ENCODE assay signal across 35 cellular contexts in genomic region chr7:34078864-34079263, GRCh38.
"Had no signal": no experiment of that assay in that cellular context is flagged by ENCODE, and none has a peak within 500 bp of the region (broad histone marks: within the 10 kb centered on the region; RNA-seq: fewer than 3 reads in every experiment).

No MANE protein-coding gene starts in this region.

- H3K36me3 Mint-ChIP-seq: activated CD4-positive, alpha-beta memory T cell treated with anti-CD3 and anti-CD28 coated beads for 36 hours; activated CD8-positive, alpha-beta memory T cell treated with anti-CD3 and anti-CD28 coated beads, Interleukin-2, amount 10 ng/mL, durations not matched to agents 7 days and 5 days; activated naive CD4-positive, alpha-beta T cell treated with anti-CD3 and anti-CD28 coated beads, Interleukin-2, amount 50 U/mL, for 24 hours; activated naive CD8-positive, alpha-beta T cell treated with anti-CD3 and anti-CD28 coated beads for 36 hours; brain had no signal

- H3K27me3 ChIP-seq: adrenal gland, ascending aorta, breast epithelium, esophagus squamous epithelium had no signal

- H3K4me3 ChIP-seq: adrenal gland, ascending aorta, breast epithelium, coronary artery, esophagus squamous epithelium had no signal

- H3K36me3 ChIP-seq: adrenal gland, ascending aorta, breast epithelium, esophagus squamous epithelium, WERI-Rb-1 had no signal

- H3K4me1 Mint-ChIP-seq: activated CD4-positive, alpha-beta T cell treated with anti-CD3 and anti-CD28 coated beads for 36 hours; activated CD4-positive, alpha-beta T cell treated with anti-CD3 and anti-CD28 coated beads, Interleukin-2, amount 10 ng/mL, durations not matched to agents 24 days and 14 days; activated CD8-positive, alpha-beta memory T cell treated with anti-CD3 and anti-CD28 coated beads, Interleukin-2, amount 10 ng/mL, durations not matched to agents 7 days and 5 days; activated naive CD4-positive, alpha-beta T cell treated with anti-CD3 and anti-CD28 coated beads, Interleukin-2, amount 50 U/mL, for 24 hours; activated naive CD8-positive, alpha-beta T cell treated with anti-CD3 and anti-CD28 coated beads for 36 hours; activated naive CD8-positive, alpha-beta T cell treated with anti-CD3 and anti-CD28 coated beads, Interleukin-2, amount 50 U/mL, for 24 hours; brain; central memory CD8-positive, alpha-beta T cell; T-helper 17 cell had no signal

- H3K4me3 Mint-ChIP-seq: activated CD4-positive, alpha-beta memory T cell treated with anti-CD3 and anti-CD28 coated beads for 36 hours; activated CD4-positive, alpha-beta T cell treated with anti-CD3 and anti-CD28 coated beads for 36 hours; activated CD4-positive, alpha-beta T cell treated with anti-CD3 and anti-CD28 coated beads, Interleukin-2, amount 10 ng/mL, durations not matched to agents 24 days and 14 days; activated CD8-positive, alpha-beta memory T cell treated with anti-CD3 and anti-CD28 coated beads, Interleukin-2, amount 10 ng/mL, durations not matched to agents 7 days and 5 days; activated CD8-positive, alpha-beta T cell treated with anti-CD3 and anti-CD28 coated beads, Interleukin-2, amount 10 ng/mL, durations not matched to agents 7 days and 5 days; activated naive CD4-positive, alpha-beta T cell treated with anti-CD3 and anti-CD28 coated beads for 36 hours; activated naive CD4-positive, alpha-beta T cell treated with anti-CD3 and anti-CD28 coated beads, Interleukin-2, amount 50 U/mL, for 24 hours; activated naive CD8-positive, alpha-beta T cell treated with anti-CD3 and anti-CD28 coated beads for 36 hours; activated naive CD8-positive, alpha-beta T cell treated with anti-CD3 and anti-CD28 coated beads, Interleukin-2, amount 50 U/mL, for 24 hours; activated T-helper 1 cell treated with anti-CD3 and anti-CD28 coated beads, Interleukin-12 subunit alpha, Interleukin-12 subunit beta, Interleukin-2, Interleukin-4 antibody, amounts not matched to agents 30 ng/mL and 10 ng/mL and 1 ng/mL, durations not matched to agents 14 hours and 24 hours and 36 hours; brain; central memory CD8-positive, alpha-beta T cell; dendritic cell treated with granulocyte-macrophage colony-stimulating factor and Interleukin-4, amounts not matched to agents 40 ng/mL and 50 ng/mL, for 4 days; effector memory CD8-positive, alpha-beta T cell; T-helper 17 cell; T-helper 2 cell treated with Interferon-gamma antibody and Interleukin-4, amounts not matched to agents 5 μg/mL and 100 μg/mL, for 36 hours had no signal

- H3K27me3 Mint-ChIP-seq: activated CD4-positive, alpha-beta memory T cell treated with anti-CD3 and anti-CD28 coated beads for 36 hours; activated CD4-positive, alpha-beta T cell treated with anti-CD3 and anti-CD28 coated beads, Interleukin-2, amount 10 ng/mL, durations not matched to agents 24 days and 14 days; activated CD8-positive, alpha-beta memory T cell treated with anti-CD3 and anti-CD28 coated beads, Interleukin-2, amount 10 ng/mL, durations not matched to agents 7 days and 5 days; activated naive CD8-positive, alpha-beta T cell treated with anti-CD3 and anti-CD28 coated beads for 36 hours; brain; dendritic cell treated with granulocyte-macrophage colony-stimulating factor and Interleukin-4, amounts not matched to agents 40 ng/mL and 50 ng/mL, for 4 days had no signal

- DNase-seq: activated CD4-positive, alpha-beta memory T cell treated with anti-CD3 and anti-CD28 coated beads for 36 hours; activated CD4-positive, alpha-beta T cell treated with anti-CD3 and anti-CD28 coated beads for 36 hours; activated CD4-positive, alpha-beta T cell treated with anti-CD3 and anti-CD28 coated beads, Interleukin-2, amount 10 ng/mL, durations not matched to agents 24 days and 14 days; activated CD4-positive, CD25-positive, alpha-beta regulatory T cell; activated CD4-positive, CD25-positive, alpha-beta regulatory T cell treated with anti-CD3 and anti-CD28 coated beads, Interleukin-2, amount 50 U/mL, for 72 hours; activated CD8-positive, alpha-beta memory T cell treated with anti-CD3 and anti-CD28 coated beads, Interleukin-2, amount 10 ng/mL, durations not matched to agents 7 days and 5 days; activated CD8-positive, alpha-beta memory T cell treated with anti-CD3 and anti-CD28 coated beads, Interleukin-2, amount 50 U/mL, for 4 hours; activated CD8-positive, alpha-beta T cell treated with anti-CD3 and anti-CD28 coated beads, Interleukin-2, amount 10 ng/mL, durations not matched to agents 7 days and 5 days; activated effector memory CD4-positive, alpha-beta T cell treated with anti-CD3 and anti-CD28 coated beads, Interleukin-2, amount 50 U/mL, for 16 hours; activated naive CD4-positive, alpha-beta T cell treated with anti-CD3 and anti-CD28 coated beads for 36 hours; activated naive CD8-positive, alpha-beta T cell treated with anti-CD3 and anti-CD28 coated beads for 36 hours; activated naive CD8-positive, alpha-beta T cell treated with anti-CD3 and anti-CD28 coated beads, Interleukin-2, amount 50 U/mL, for 24 hours; activated T-cell treated with anti-CD3 and anti-CD28 coated beads, Interleukin-2, amount 50 U/mL, for 1 hour; activated T-cell treated with anti-CD3 and anti-CD28 coated beads, Interleukin-2, amount 50 U/mL, for 48 hours; adrenal gland; amygdala; effector CD4-positive, alpha-beta T cell; effector memory CD8-positive, alpha-beta T cell; erythroblast; esophagus squamous epithelium; foreskin melanocyte; T-helper 1 cell; T-helper 17 cell; T1000; WERI-Rb-1 had no signal

- H3K9me3 ChIP-seq: adrenal gland, ascending aorta, breast epithelium, esophagus squamous epithelium had no signal

- H3K4me1 ChIP-seq: adrenal gland, ascending aorta, breast epithelium, esophagus squamous epithelium had no signal

- H3K9me3 Mint-ChIP-seq: activated CD4-positive, alpha-beta memory T cell treated with anti-CD3 and anti-CD28 coated beads for 36 hours; activated naive CD4-positive, alpha-beta T cell treated with anti-CD3 and anti-CD28 coated beads for 36 hours; activated naive CD4-positive, alpha-beta T cell treated with anti-CD3 and anti-CD28 coated beads, Interleukin-2, amount 50 U/mL, for 24 hours; activated naive CD8-positive, alpha-beta T cell treated with anti-CD3 and anti-CD28 coated beads for 36 hours; activated naive CD8-positive, alpha-beta T cell treated with anti-CD3 and anti-CD28 coated beads, Interleukin-2, amount 50 U/mL, for 24 hours; activated T-helper 1 cell treated with anti-CD3 and anti-CD28 coated beads, Interleukin-12 subunit alpha, Interleukin-12 subunit beta, Interleukin-2, Interleukin-4 antibody, amounts not matched to agents 30 ng/mL and 10 ng/mL and 1 ng/mL, durations not matched to agents 14 hours and 24 hours and 36 hours; activated T-helper 2 cell treated with anti-CD3 and anti-CD28 coated beads, Interferon-gamma antibody, Interleukin-2, Interleukin-4, amounts not matched to agents 10 μg/mL and 5 μg/mL and 100 μg/mL, durations not matched to agents 14 hours and 24 hours and 36 hours; brain; central memory CD8-positive, alpha-beta T cell; T-helper 2 cell treated with Interferon-gamma antibody and Interleukin-4, amounts not matched to agents 5 μg/mL and 100 μg/mL, for 36 hours had no signal

- H3K27ac ChIP-seq: adrenal gland, ascending aorta, breast epithelium, coronary artery, esophagus squamous epithelium, WERI-Rb-1 had no signal

- H3K27ac Mint-ChIP-seq: activated CD4-positive, alpha-beta memory T cell treated with anti-CD3 and anti-CD28 coated beads for 36 hours; activated CD4-positive, alpha-beta T cell treated with anti-CD3 and anti-CD28 coated beads for 36 hours; activated CD4-positive, alpha-beta T cell treated with anti-CD3 and anti-CD28 coated beads, Interleukin-2, amount 10 ng/mL, durations not matched to agents 24 days and 14 days; activated CD8-positive, alpha-beta memory T cell treated with anti-CD3 and anti-CD28 coated beads, Interleukin-2, amount 10 ng/mL, durations not matched to agents 7 days and 5 days; activated CD8-positive, alpha-beta T cell treated with anti-CD3 and anti-CD28 coated beads, Interleukin-2, amount 10 ng/mL, durations not matched to agents 7 days and 5 days; activated naive CD4-positive, alpha-beta T cell treated with anti-CD3 and anti-CD28 coated beads for 36 hours; activated naive CD4-positive, alpha-beta T cell treated with anti-CD3 and anti-CD28 coated beads, Interleukin-2, amount 50 U/mL, for 24 hours; activated naive CD8-positive, alpha-beta T cell treated with anti-CD3 and anti-CD28 coated beads for 36 hours; activated naive CD8-positive, alpha-beta T cell treated with anti-CD3 and anti-CD28 coated beads, Interleukin-2, amount 50 U/mL, for 24 hours; activated T-helper 1 cell treated with anti-CD3 and anti-CD28 coated beads, Interleukin-12 subunit alpha, Interleukin-12 subunit beta, Interleukin-2, Interleukin-4 antibody, amounts not matched to agents 30 ng/mL and 10 ng/mL and 1 ng/mL, durations not matched to agents 14 hours and 24 hours and 36 hours; activated T-helper 2 cell treated with anti-CD3 and anti-CD28 coated beads, Interferon-gamma antibody, Interleukin-2, Interleukin-4, amounts not matched to agents 10 μg/mL and 5 μg/mL and 100 μg/mL, durations not matched to agents 14 hours and 24 hours and 36 hours; brain; dendritic cell treated with granulocyte-macrophage colony-stimulating factor and Interleukin-4, amounts not matched to agents 40 ng/mL and 50 ng/mL, for 4 days; effector memory CD8-positive, alpha-beta T cell; T-helper 17 cell; T-helper 2 cell treated with Interferon-gamma antibody and Interleukin-4, amounts not matched to agents 5 μg/mL and 100 μg/mL, for 36 hours had no signal

- ATAC-seq: activated CD4-positive, alpha-beta T cell treated with anti-CD3 and anti-CD28 coated beads for 36 hours; activated CD8-positive, alpha-beta memory T cell treated with anti-CD3 and anti-CD28 coated beads, Interleukin-2, amount 10 ng/mL, durations not matched to agents 7 days and 5 days; activated CD8-positive, alpha-beta T cell treated with anti-CD3 and anti-CD28 coated beads, Interleukin-2, amount 10 ng/mL, durations not matched to agents 7 days and 5 days; activated naive CD8-positive, alpha-beta T cell treated with anti-CD3 and anti-CD28 coated beads, Interleukin-2, amount 50 U/mL, for 24 hours; effector memory CD8-positive, alpha-beta T cell; T-helper 17 cell had no signal
